ENCODE assay signal across 23 cellular contexts in the genomic region with DNA sequence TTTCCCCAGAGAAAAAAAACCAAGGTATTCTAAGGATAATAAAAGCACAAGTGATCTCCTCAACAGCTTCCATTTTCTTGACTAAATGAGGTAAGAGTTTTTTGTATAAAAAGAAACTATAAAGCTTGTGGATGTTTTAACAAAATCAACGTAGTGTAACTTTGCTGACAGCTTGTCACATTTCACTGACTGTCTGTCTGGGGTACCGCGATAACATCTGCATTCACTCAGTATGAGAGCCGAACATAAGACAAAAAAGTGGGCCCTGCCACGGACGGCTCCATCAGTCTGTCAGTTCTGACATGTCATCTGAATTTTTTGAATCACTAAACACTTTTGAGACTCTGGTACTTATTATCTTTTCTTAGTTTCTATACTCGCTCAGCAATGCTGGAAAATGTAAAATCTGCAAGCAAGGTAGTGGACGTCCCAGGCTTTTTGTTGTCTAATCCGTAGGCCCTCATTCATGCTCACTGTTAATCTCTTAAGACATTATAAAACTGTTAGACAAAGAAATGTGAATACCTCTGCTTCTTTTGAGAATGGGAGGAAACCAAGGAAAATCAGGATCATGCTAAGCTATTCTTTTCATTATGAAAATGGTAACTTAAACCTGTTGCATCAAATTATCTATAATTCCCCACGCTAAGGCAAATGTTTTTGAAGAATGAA.
"Had no signal": no experiment of that assay in that cellular context is flagged by ENCODE, and none has a peak within 500 bp of the region (broad histone marks: within the 10 kb centered on the region; RNA-seq: fewer than 3 reads in every experiment).

No MANE protein-coding gene starts in this region.

- H3K4me1 Mint-ChIP-seq: immature natural killer cell; memory B cell; stimulated activated naive B cell treated with anti-CD40 and anti-IgM and Interleukin-4, amounts not matched to agents 10 μg/mL and 1 μg/mL and 100 μg/mL, for 72 hours; stimulated activated naive CD8-positive, alpha-beta T cell treated with anti-CD3 and anti-CD28 coated beads, Interleukin-15, amount 100 ng/mL, for 72 hours had no signal

- H3K4me3 Mint-ChIP-seq: dendritic cell treated with granulocyte-macrophage colony-stimulating factor and Interleukin-4, amounts not matched to agents 40 ng/mL and 50 ng/mL, for 4 days; effector memory CD8-positive, alpha-beta T cell; immature natural killer cell; memory B cell; natural killer cell treated with Interleukin-12 subunit alpha and Interleukin-12 subunit beta and Interleukin-15 and Interleukin-18, amount 100 ng/mL, for 72 hours; stimulated activated naive B cell treated with anti-CD40 and anti-IgM and Interleukin-4, amounts not matched to agents 10 μg/mL and 1 μg/mL and 100 μg/mL, for 72 hours; stimulated activated naive CD8-positive, alpha-beta T cell treated with anti-CD3 and anti-CD28 coated beads, Interleukin-15, amount 100 ng/mL, for 72 hours had no signal

- ATAC-seq: effector memory CD8-positive, alpha-beta T cell; foreskin keratinocyte; heart left ventricle; lower lobe of right lung; natural killer cell treated with Interleukin-12 subunit alpha and Interleukin-12 subunit beta and Interleukin-15 and Interleukin-18, amount 100 ng/mL, for 72 hours; stimulated activated naive B cell treated with anti-CD40 and anti-IgM and Interleukin-4, amounts not matched to agents 10 μg/mL and 1 μg/mL and 100 μg/mL, for 72 hours; stimulated activated naive CD8-positive, alpha-beta T cell treated with anti-CD3 and anti-CD28 coated beads, Interleukin-15, amount 100 ng/mL, for 72 hours had no signal

- H3K27ac Mint-ChIP-seq: dendritic cell treated with granulocyte-macrophage colony-stimulating factor and Interleukin-4, amounts not matched to agents 40 ng/mL and 50 ng/mL, for 4 days; effector memory CD8-positive, alpha-beta T cell; immature natural killer cell; memory B cell; natural killer cell treated with Interleukin-12 subunit alpha and Interleukin-12 subunit beta and Interleukin-15 and Interleukin-18, amount 100 ng/mL, for 72 hours; stimulated activated naive B cell treated with anti-CD40 and anti-IgM and Interleukin-4, amounts not matched to agents 10 μg/mL and 1 μg/mL and 100 μg/mL, for 72 hours; stimulated activated naive CD8-positive, alpha-beta T cell treated with anti-CD3 and anti-CD28 coated beads, Interleukin-15, amount 100 ng/mL, for 72 hours had no signal

- H3K9me3 ChIP-seq: heart left ventricle, left ventricle myocardium inferior, lower lobe of right lung, right atrium auricular region, sigmoid colon, thoracic aorta, transverse colon had no signal

- H3K27ac ChIP-seq: foreskin keratinocyte, heart left ventricle, left ventricle myocardium inferior, lower lobe of right lung, right atrium auricular region, sigmoid colon, skin epidermis, thoracic aorta, transverse colon had no signal

- H3K27me3 ChIP-seq: foreskin keratinocyte, right atrium auricular region, sigmoid colon had no signal

- H3K36me3 Mint-ChIP-seq: memory B cell; natural killer cell treated with Interleukin-12 subunit alpha and Interleukin-12 subunit beta and Interleukin-15 and Interleukin-18, amount 100 ng/mL, for 72 hours; stimulated activated naive B cell treated with anti-CD40 and anti-IgM and Interleukin-4, amounts not matched to agents 10 μg/mL and 1 μg/mL and 100 μg/mL, for 72 hours had no signal

- H3K36me3 ChIP-seq: heart left ventricle, left ventricle myocardium inferior, lower lobe of right lung, right atrium auricular region, sigmoid colon, thoracic aorta, transverse colon had no signal

- H3K4me3 ChIP-seq: heart left ventricle, left ventricle myocardium inferior, lower lobe of right lung, right atrium auricular region, sigmoid colon, skin epidermis, thoracic aorta, transverse colon had no signal

- H3K9me3 Mint-ChIP-seq: dendritic cell treated with granulocyte-macrophage colony-stimulating factor and Interleukin-4, amounts not matched to agents 40 ng/mL and 50 ng/mL, for 4 days; effector memory CD8-positive, alpha-beta T cell; natural killer cell treated with Interleukin-12 subunit alpha and Interleukin-12 subunit beta and Interleukin-15 and Interleukin-18, amount 100 ng/mL, for 72 hours; stimulated activated naive B cell treated with anti-CD40 and anti-IgM and Interleukin-4, amounts not matched to agents 10 μg/mL and 1 μg/mL and 100 μg/mL, for 72 hours; stimulated activated naive CD8-positive, alpha-beta T cell treated with anti-CD3 and anti-CD28 coated beads, Interleukin-15, amount 100 ng/mL, for 72 hours had no signal

- H3K4me1 ChIP-seq: left ventricle myocardium inferior, lower lobe of right lung, right atrium auricular region, sigmoid colon, transverse colon had no signal

- DNase-seq: cerebellar nuclear complex; effector memory CD8-positive, alpha-beta T cell; foreskin keratinocyte; heart left ventricle; immature natural killer cell; left ventricle myocardium inferior; lower lobe of right lung; midbrain; sigmoid colon; stimulated activated CD4-positive, alpha-beta T cell treated with anti-CD3 and anti-CD28 coated beads, Interleukin-2, amount 100 ng/mL, for 24 hours; stimulated activated CD4-positive, alpha-beta T cell treated with anti-CD3 and anti-CD28 coated beads, Interleukin-4, amount 100 ng/mL, for 4 hours; stimulated activated naive B cell treated with anti-CD40 and anti-IgM and Interleukin-4, amounts not matched to agents 10 μg/mL and 1 μg/mL and 100 μg/mL, for 72 hours; stimulated activated naive CD8-positive, alpha-beta T cell treated with anti-CD3 and anti-CD28 coated beads, Interleukin-15, amount 100 ng/mL, for 72 hours; substantia nigra; transverse colon had no signal

- FAIRE-seq: colon, keratinocyte had no signal
